Comparison of ENCODE assay signal across 19 cellular contexts in genomic region chr1:205525495-205526285, GRCh38. TPM values are rescaled to one million over a fixed set of nuclear protein-coding genes. Genes with fewer than 3 reads are reported as not detected.
DNase-seq lines count a peak whose midpoint lies in the region; ATAC-seq and TF ChIP-seq lines count a peak whose summit lies in the region.
"Had no signal": no experiment of that assay in that cellular context is flagged by ENCODE, and none has a peak within 500 bp of the region (broad histone marks: within the 10 kb centered on the region; RNA-seq: fewer than 3 reads in every experiment).

No MANE protein-coding gene starts in this region.

- peak; percentile 51 for DNase-seq in Right ventricle myocardium inferior (ENCODE audit: missing footprints)
- no peak for DNase-seq in right atrium auricular region (ENCODE audit: low spot score)
- DNase-seq in endodermal cell: no peak
- no peak for DNase-seq in nephron progenitor cell
- peak; percentile 20 for DNase-seq in pons (ENCODE audit: low spot score)
- DNase-seq in NK-92 (lab: John Stamatoyannopoulos, UW; ENCODE audit: unreplicated experiment): no peak
- no peak for DNase-seq in cerebellar nuclear complex (lab: John Stamatoyannopoulos, UW)
- DNase-seq in D341Med (ENCODE audit: low spot score): no peak
- DNase-seq: 8988T; AML-193; Calu3; CD4-positive, alpha-beta T cell; DMS153; DMS79 treated with DMSO at 0.1 percent for 48 hours; EL; GM23248; H7 had no signal

- H3K4me3 ChIP-seq in right atrium auricular region: no peak overlapping the region
- H3K4me3 ChIP-seq in endodermal cell (ENCODE audit: low read length): no peak overlapping the region
- H3K4me3 ChIP-seq: BLaER1 treated with 17β-estradiol and CSF1 and Interleukin-3, amounts not matched to agents 10 nM and 100 nM; GM23248 had no signal

- H3K27ac Mint-ChIP-seq in endodermal cell (peak overlapping the region; percentile 23), nephron progenitor cell (peak overlapping the region; percentile 11)
- H3K27ac Mint-ChIP-seq: CD4-positive, alpha-beta T cell had no signal

- H3K36me3 Mint-ChIP-seq in endodermal cell (ENCODE audit: low read depth) (peaks cover 17% of the 10 kb centered on the region), nephron progenitor cell (ENCODE audit: low read depth) (peaks cover 6% of the 10 kb centered on the region)

- H3K27me3 Mint-ChIP-seq in endodermal cell (ENCODE audit: insufficient read depth) (no peaks in the 10 kb centered on the region), nephron progenitor cell (ENCODE audit: low read depth, poor library complexity) (peaks cover 28% of the 10 kb centered on the region)
- H3K27me3 Mint-ChIP-seq: CD4-positive, alpha-beta T cell had no signal

- peaks cover 44% of the 10 kb centered on the region for H3K36me3 ChIP-seq in right atrium auricular region
- H3K36me3 ChIP-seq in endodermal cell (ENCODE audit: control insufficient read depth, insufficient read depth, low read length): no peaks in the 10 kb centered on the region

- H3K27ac ChIP-seq in right atrium auricular region (no peak overlapping the region), endodermal cell (ENCODE audit: low read depth, low read length) (no peak overlapping the region)
- H3K27ac ChIP-seq: BLaER1 treated with 17β-estradiol and CSF1 and Interleukin-3, amounts not matched to agents 10 nM and 100 nM; GM23248 had no signal

- H3K4me1 ChIP-seq in right atrium auricular region: peaks cover 0 to 59% of the 10 kb centered on the region in 2 donors
- H3K4me1 ChIP-seq in endodermal cell (ENCODE audit: control insufficient read depth, insufficient read depth, low read length): peaks cover 3% of the 10 kb centered on the region

- no peak overlapping the region for H3K4me3 Mint-ChIP-seq in endodermal cell
- H3K4me3 Mint-ChIP-seq in nephron progenitor cell: no peak overlapping the region
- H3K4me3 Mint-ChIP-seq: CD4-positive, alpha-beta T cell had no signal

- 92 to 96% methylated on average over 16 to 18 of the region's 18 CpGs for WGBS in endodermal cell (ENCODE audit: insufficient coverage in 1 of 2, insufficient read length in 1 of 2), 2 experiments

- TF ChIP-seq CTCF in right atrium auricular region (IDR thresholded peaks at IDR 0.05) (no peak), endodermal cell (conservative IDR thresholded peaks at IDR 0.05) (no peak), nephron progenitor cell (IDR thresholded peaks at IDR 0.05) (no peak)

- no peaks in the 10 kb centered on the region for H3K27me3 ChIP-seq in right atrium auricular region
- H3K27me3 ChIP-seq in endodermal cell (ENCODE audit: control insufficient read depth, insufficient read depth, low read length, poor library complexity, severe bottlenecking): no peaks in the 10 kb centered on the region

- H3K4me1 Mint-ChIP-seq in endodermal cell (peaks cover 1% of the 10 kb centered on the region), nephron progenitor cell (peaks cover 36% of the 10 kb centered on the region)

- intact Hi-C loops in Right ventricle myocardium inferior (cut with DNase I): loop anchor here (2.0 to 5.0 kb wide), 2 partner anchors 129 to 132 kb away; no protein-coding TSS in a partner anchor

- ATAC-seq in Right ventricle myocardium inferior: peak; percentile 17
- ATAC-seq: HepG2 had no signal

- no peak overlapping the region for H3K9ac ChIP-seq in endodermal cell (ENCODE audit: extremely low read depth, low read length, poor library complexity, severe bottlenecking)
- H3K9ac ChIP-seq: BLaER1 treated with 17β-estradiol and CSF1 and Interleukin-3, amounts not matched to agents 10 nM and 100 nM; GM23248 had no signal

- H3K9me3 ChIP-seq in right atrium auricular region (no peaks in the 10 kb centered on the region), endodermal cell (ENCODE audit: control insufficient read depth, low read length) (no peaks in the 10 kb centered on the region)
- H3K9me3 ChIP-seq: BLaER1 treated with 17β-estradiol and CSF1 and Interleukin-3, amounts not matched to agents 10 nM and 100 nM had no signal

- no peaks in the 10 kb centered on the region for H3K9me3 Mint-ChIP-seq in endodermal cell
- no peaks in the 10 kb centered on the region for H3K9me3 Mint-ChIP-seq in nephron progenitor cell
- H3K9me3 Mint-ChIP-seq: CD4-positive, alpha-beta T cell had no signal

RNA-seq across cellular contexts. Expression of gene CDK18, which starts 21.2 kb away (rescaled TPM):
- total RNA-seq in Right ventricle myocardium inferior: 180 TPM
- 100 to 1,000 TPM in 1 of 2 donors, 10 to 100 TPM in 1; 85.6 to 116 TPM for total RNA-seq in right atrium auricular region
- 10 to 100 TPM; 58.1 to 88.7 TPM for total RNA-seq in endodermal cell
- polyA plus RNA-seq in endodermal cell (2013, experiment 1 of 2): 24.4 TPM
- polyA plus RNA-seq in endodermal cell (2013, experiment 2 of 2): 22.7 TPM
- total RNA-seq: GM23248 had no signal
- polyA plus RNA-seq: GM23248 had no signal

Comparison
In these comparisons a context has a peak if more than half of its experiments do, and no peak if none do; other contexts are left out.
1. DNase-seq: peak in Right ventricle myocardium inferior (single experiment) and pons (single experiment); none in right atrium auricular region (single experiment), endodermal cell (single experiment), nephron progenitor cell (single experiment), NK-92 (single experiment), cerebellar nuclear complex (0 of 2) and D341Med (single experiment).